Comparison of ENCODE assay signal across 19 cellular contexts in genomic region chr2:190664240-190664639, GRCh38. TPM values are rescaled to one million over a fixed set of nuclear protein-coding genes. Genes with fewer than 3 reads are reported as not detected.
DNase-seq lines count a peak whose midpoint lies in the region; ATAC-seq, FAIRE-seq and TF ChIP-seq lines count a peak whose summit lies in the region.
"Had no signal": no experiment of that assay in that cellular context is flagged by ENCODE, and none has a peak within 500 bp of the region (broad histone marks: within the 10 kb centered on the region; RNA-seq: fewer than 3 reads in every experiment).

No MANE protein-coding gene starts in this region.

- H3K27me3 ChIP-seq in GM23248 (replicated peaks; ENCODE audit: insufficient read depth): no peaks in the 10 kb centered on the region
- H3K27me3 ChIP-seq in body of pancreas: no peaks in the 10 kb centered on the region
- H3K27me3 ChIP-seq: left lung had no signal

- no peak overlapping the region for H2AFZ ChIP-seq in GM23248

- H4K20me1 ChIP-seq in GM23248 (ENCODE audit: insufficient read depth): no peaks in the 10 kb centered on the region

- DNase-seq in GM23248 (peak; percentile 80), RCC 7860 (ENCODE audit: low spot score) (peak; percentile 77), choroid plexus epithelial cell (ENCODE audit: low read depth) (peak; percentile 84), non-pigmented ciliary epithelial cell (ENCODE audit: low read depth) (peak; percentile 68), GM12891 (ENCODE audit: insufficient read length, low spot score) (no peak), NCI-H345 (lab: John Stamatoyannopoulos, UW) (no peak), body of pancreas (no peak), NCI-H2227 treated with DMSO at 0.1 percent for 48 hours (lab: John Stamatoyannopoulos, UW) (no peak)
- DNase-seq: activated CD4-positive, alpha-beta T cell treated with anti-CD3 and anti-CD28 coated beads for 4 hours; activated CD8-positive, alpha-beta memory T cell treated with anti-CD3 and anti-CD28 coated beads, Interleukin-2, amount 10 ng/mL, durations not matched to agents 7 days and 5 days; CD8-positive, alpha-beta memory T cell; effector memory CD4-positive, alpha-beta T cell; glutamatergic neuron; H9; left lung; NCI-H1417; NCI-H510A treated with DMSO at 0.1 percent for 48 hours; SW 1271; trophoblast cell had no signal

- intact Hi-C loops in body of pancreas (cut with DNase I): no loop called here

- H3K36me3 ChIP-seq in GM23248 (ENCODE audit: low read depth): peaks cover 10% of the 10 kb centered on the region; the same call in 1 of the 2 replicates
- no peaks in the 10 kb centered on the region for H3K36me3 ChIP-seq in body of pancreas (replicated peaks in 1 of 2; ENCODE audit: insufficient read depth in 1 of 2, low read depth in 2 of 2)

- peaks cover 34% of the 10 kb centered on the region for H3K4me1 ChIP-seq in GM23248 (ENCODE audit: insufficient read depth)
- H3K4me1 ChIP-seq in body of pancreas: peaks cover 13% of the 10 kb centered on the region

- TF ChIP-seq CTCF in choroid plexus epithelial cell (conservative IDR thresholded peaks at IDR 0.05; ENCODE audit: low read depth, low read length) (no peak), body of pancreas (IDR thresholded peaks at IDR 0.05) (no peak)

- 40 to 50% methylated on average over 2 of the region's 2 CpGs for WGBS in GM23248 (ENCODE audit: low coverage in 1 of 2, low lambda C conversion rate in 2 of 2, missing lambda C conversion rate in 2 of 2), 2 experiments
- 97 to 100% methylated on average over 2 of the region's 2 CpGs for WGBS in body of pancreas, 2 donors

- in situ Hi-C loops in GM23248 (cut with MboI): no loop called here

- H3K4me3 ChIP-seq in GM23248: no peak overlapping the region
- H3K4me3 ChIP-seq in choroid plexus epithelial cell (ENCODE audit: low read depth, low read length): no peak overlapping the region
- H3K4me3 ChIP-seq in body of pancreas: no peak overlapping the region
- H3K4me3 ChIP-seq: left lung had no signal

- FAIRE-seq in RCC 7860 (lab: Jason Lieb, UNC): peak; percentile 87
- no peak for FAIRE-seq in GM12891 (lab: Jason Lieb, UNC)

- H3K9ac ChIP-seq in GM23248: no peak overlapping the region

- peaks cover 93% of the 10 kb centered on the region for H3K79me2 ChIP-seq in GM23248 (ENCODE audit: insufficient read depth)

- peak overlapping the region; percentile 29 for H3K4me2 ChIP-seq in GM23248 (ENCODE audit: unreplicated experiment)

- TF ChIP-seq POLR2A in GM12891 (IDR thresholded peaks at IDR 0.05; ENCODE audit: low read depth, low read length) (no peak), body of pancreas (IDR thresholded peaks at IDR 0.05) (no peak)

- H3K27ac ChIP-seq in GM23248: peak overlapping the region; percentile 46
- no peak overlapping the region for H3K27ac ChIP-seq in body of pancreas
- H3K27ac ChIP-seq: left lung had no signal

- no peaks in the 10 kb centered on the region for H3K9me2 ChIP-seq in GM23248 (ENCODE audit: insufficient read depth)

- H3K9me3 ChIP-seq in GM23248 (ENCODE audit: low read depth) (no peaks in the 10 kb centered on the region), body of pancreas (no peaks in the 10 kb centered on the region)
- H3K9me3 ChIP-seq: left lung had no signal

- no peak for ATAC-seq in body of pancreas
- ATAC-seq: left lung had no signal

- peaks cover 18% of the 10 kb centered on the region; the same call in 1 of the 2 replicates for H3F3A ChIP-seq in GM23248 (ENCODE audit: insufficient read depth)

TF ChIP-seq in GM12891, 5 proteins besides CTCF, POLR2A, EP300 and RAD21:
- TF ChIP-seq POU2F2 (IDR thresholded peaks at IDR 0.05; ENCODE audit: low read depth, low read length): no peak
- TF ChIP-seq PAX5 (IDR thresholded peaks at IDR 0.05; ENCODE audit: insufficient read depth, low read length, severe bottlenecking): no peak
- TF ChIP-seq POLR2AphosphoS5 (IDR thresholded peaks at IDR 0.05; ENCODE audit: low read depth, low read length): no peak
- no peak for TF ChIP-seq TAF1 (IDR thresholded peaks at IDR 0.05; ENCODE audit: low read depth, low read length)
- no peak for TF ChIP-seq SPI1 (IDR thresholded peaks at IDR 0.05; ENCODE audit: low read depth, low read length)

RNA-seq across cellular contexts. Expression of gene NAB1, which starts 15.4 kb away (rescaled TPM):
- total RNA-seq in GM23248 (2014; rRNA removed; shearing (Covaris generic)): 44.1 and 48.3 TPM in 2 replicates
- polyA plus RNA-seq in GM23248 (2016; fragmentation: Nextera tagmentation; extraction: Ambion mirVana): 13.0 TPM in 2 replicates
- 11.7 TPM for polyA plus RNA-seq in GM12891 (2012; ENCODE audit: low read depth, missing spikeins)
- total RNA-seq in body of pancreas: 10 to 100 TPM; 19.8 to 30.1 TPM

Comparison
In these comparisons a context has a peak if more than half of its experiments do, and no peak if none do; other contexts are left out.
1. DNase-seq: peak in GM23248 (single experiment), RCC 7860 (single experiment), choroid plexus epithelial cell (single experiment) and non-pigmented ciliary epithelial cell (single experiment); none in GM12891 (single experiment), NCI-H345 (single experiment), body of pancreas (0 of 4) and NCI-H2227 treated with DMSO at 0.1 percent for 48 hours (single experiment).